ENCODE assay signal across 8 cellular contexts in the genomic region with DNA sequence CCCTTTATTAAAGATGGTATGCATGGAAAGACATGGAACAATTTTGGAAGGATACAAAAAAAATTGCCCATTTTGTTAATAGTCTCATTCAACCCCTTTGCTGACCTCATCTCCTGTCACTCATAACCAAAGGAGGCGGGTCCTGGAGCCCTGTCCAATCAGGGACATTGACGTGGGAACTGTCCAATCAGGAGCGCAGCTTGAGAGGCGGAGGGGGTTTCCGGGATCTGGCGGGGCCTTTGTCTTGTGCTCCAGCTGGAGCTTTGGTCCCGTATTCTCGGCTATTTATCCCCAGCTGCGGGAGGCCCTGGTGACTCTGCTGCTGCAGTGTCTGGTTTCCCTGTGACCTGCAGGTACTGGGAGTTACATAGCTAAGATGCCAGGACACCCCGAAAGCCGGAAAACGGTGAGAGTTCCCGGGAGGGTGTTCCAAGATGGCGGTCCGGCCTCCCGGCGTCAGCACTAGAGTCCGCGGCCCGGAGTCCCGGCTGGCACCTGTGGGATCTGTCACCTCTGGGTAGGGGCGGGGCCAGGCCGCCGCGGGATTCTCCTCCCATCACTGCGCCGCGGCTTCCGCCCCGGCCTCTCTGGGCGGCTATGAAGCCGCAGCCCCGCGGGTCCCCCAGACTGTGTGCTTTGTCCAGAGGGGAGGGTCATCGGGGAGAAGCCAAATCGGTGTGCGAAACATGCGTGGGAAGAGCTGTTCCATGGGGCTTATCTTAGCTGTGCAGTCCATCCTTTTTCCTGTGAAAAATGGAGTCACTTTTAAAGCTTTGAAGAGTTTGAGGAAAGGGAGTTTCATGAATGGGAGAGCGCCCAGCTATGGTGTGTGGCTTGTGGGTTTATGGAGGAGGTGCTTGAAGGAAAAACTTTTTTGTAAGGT. TPM values are rescaled to one million over a fixed set of nuclear protein-coding genes. Genes with fewer than 3 reads are reported as not detected.
A peak's percentile ranks its signal among the peaks of the same experiment; 100 is the strongest.
DNase-seq lines count a peak whose midpoint lies in the region; ATAC-seq and TF ChIP-seq lines count a peak whose summit lies in the region.

A gene (plus strand): TSS at position 238 of the 883 bp plus-strand sequence. CDS start 87,436 bp downstream, outside the sequence.

- H3K56ac ChIP-seq in H9 (ENCODE audit: insufficient read length, low read depth, low read length), result no peak within 1 kb of the TSS

- H3K9me3 Mint-ChIP-seq in H9 (peaks cover 8 to 20% of the 10 kb centered on the region in 2 experiments; a peak in 4 of 5 replicates), nephron (peaks cover 32% of the 10 kb centered on the region)

- peak within 1 kb of the TSS; percentile 99 for H3K18ac ChIP-seq in H9 (ENCODE audit: insufficient read length, low read depth, low read length)

- peaks cover 5% of the 10 kb centered on the region for H3K23me2 ChIP-seq in H9 (ENCODE audit: insufficient read length, low read depth, low read length, poor library complexity, severe bottlenecking)

- TF ChIP-seq CTCF in H9 (conservative IDR thresholded peaks at IDR 0.05), result no peak
- TF ChIP-seq CTCF in nephron (IDR thresholded peaks at IDR 0.05; ENCODE audit: unreplicated experiment in 3 of 3), result no peak

- H3K9me3 ChIP-seq in H9 (ENCODE audit: control insufficient read depth, low read depth, low read length), result no peaks in the 10 kb centered on the region

- peaks cover 16 to 30% of the 10 kb centered on the region in 2 experiments for H3K4me1 Mint-ChIP-seq in H9
- H3K4me1 Mint-ChIP-seq in nephron, result peaks cover 17% of the 10 kb centered on the region

- H3K79me2 ChIP-seq in H9 (ENCODE audit: insufficient read depth, low read length), result peaks cover 10% of the 10 kb centered on the region; the same call in 1 of the 2 replicates

- H3K14ac ChIP-seq in H9 (ENCODE audit: insufficient read depth, low read length), result peak within 1 kb of the TSS; percentile 99; the same call in 1 of the 2 replicates

- H3T11ph ChIP-seq in H9 (ENCODE audit: low read length), result peak within 1 kb of the TSS; percentile 91

- DNase-seq in ELR (ENCODE audit: low read depth) (peak; percentile 97), H9 (peak; percentile 94), M059J (ENCODE audit: low read depth) (peak; percentile 96), fibroblast of the conjunctiva (ENCODE audit: low read depth) (peak; percentile 86)
- DNase-seq in activated effector memory CD4-positive, alpha-beta T cell treated with anti-CD3 and anti-CD28 coated beads, Interleukin-2, amount 50 U/mL, for 16 hours, result peak; percentile 95
- peak; percentile 88 for DNase-seq in stimulated activated naive CD8-positive, alpha-beta T cell treated with anti-CD3 and anti-CD28 coated beads, Interleukin-15, Interleukin-2, amounts not matched to agents 100 U/mL and 50 U/mL, for 24 hours

- H3K27me3 ChIP-seq in H9 (ENCODE audit: insufficient read depth, low read length), result no peaks in the 10 kb centered on the region

- peak within 1 kb of the TSS; percentile 92 for H2AFZ ChIP-seq in H9 (ENCODE audit: low read length)

- H3K27ac Mint-ChIP-seq in H9 (peak within 1 kb of the TSS; percentile 99 to 100 (median 100)), nephron (peak within 1 kb of the TSS; percentile 95 to 100 (median 100))

- H3K9ac ChIP-seq in H9 (ENCODE audit: extremely low read depth, insufficient read length, low read length), result peak within 1 kb of the TSS; percentile 96

- H3K4ac ChIP-seq in H9 (ENCODE audit: low read depth, low read length), result no peak within 1 kb of the TSS; the same call in 1 of the 2 replicates

- H3K36me3 Mint-ChIP-seq in H9 (ENCODE audit: insufficient read depth in 1 of 3, low read depth in 3 of 3) (peaks cover 11 to 28% (median 12%) of the 10 kb centered on the region in 3 experiments; a peak in 6 of 7 replicates), nephron (ENCODE audit: low read depth) (peaks cover 49% of the 10 kb centered on the region)

- peak within 1 kb of the TSS; percentile 48 for H3K4me2 ChIP-seq in H9 (ENCODE audit: insufficient read depth, insufficient read length, low read length)

- H3K27me3 Mint-ChIP-seq in H9 (ENCODE audit: low read depth) (peaks cover 13% of the 10 kb centered on the region), nephron (ENCODE audit: low read depth) (peaks cover 5% of the 10 kb centered on the region)

- no CpG with 5 or more reads among the region's 39 CpGs for WGBS in H9 (ENCODE audit: extremely low coverage, insufficient read length, low lambda C conversion rate)

- H2AK5ac ChIP-seq in H9 (ENCODE audit: insufficient read length, low read length), result no peak within 1 kb of the TSS

- no peak within 1 kb of the TSS for H3K23ac ChIP-seq in H9 (ENCODE audit: insufficient read length, low read depth, low read length)

- H4K91ac ChIP-seq in H9 (ENCODE audit: insufficient read length, low read depth, low read length), result no peak within 1 kb of the TSS

- ATAC-seq in stimulated activated naive CD8-positive, alpha-beta T cell treated with anti-CD3 and anti-CD28 coated beads, Interleukin-15, Interleukin-2, amounts not matched to agents 100 U/mL and 50 U/mL, for 24 hours, result peak; percentile 95

- peak within 1 kb of the TSS; percentile 58 for H4K5ac ChIP-seq in H9 (ENCODE audit: insufficient read length, low read depth, low read length)

- peak; percentile 69 for TF ChIP-seq POLR2A in Raji (IDR thresholded peaks at IDR 0.05; ENCODE audit: insufficient read depth, low read depth, low read length)

- no peak within 1 kb of the TSS for H2BK15ac ChIP-seq in H9 (ENCODE audit: low read depth, low read length)

- peak within 1 kb of the TSS; percentile 91 for H3K27ac ChIP-seq in H9 (ENCODE audit: insufficient read length, low read depth, low read length)

- peaks cover 4% of the 10 kb centered on the region for H3K79me1 ChIP-seq in H9 (ENCODE audit: insufficient read depth, low read depth, low read length, poor library complexity, severe bottlenecking)

- H3K4me1 ChIP-seq in H9 (ENCODE audit: insufficient read depth, low read length), result no peaks in the 10 kb centered on the region; the same call in 1 of the 2 replicates

- no peak within 1 kb of the TSS for H2BK12ac ChIP-seq in H9 (ENCODE audit: insufficient read length, low read depth, low read length)

- no peaks in the 10 kb centered on the region for H4K20me1 ChIP-seq in H9 (ENCODE audit: control insufficient read depth, insufficient read depth, insufficient read length)

- no peak within 1 kb of the TSS for H2BK20ac ChIP-seq in H9 (ENCODE audit: low read depth, low read length, poor library complexity, severe bottlenecking)

- no peak within 1 kb of the TSS for H2BK120ac ChIP-seq in H9 (ENCODE audit: low read depth, low read length, poor library complexity, severe bottlenecking)

- H3K4me3 Mint-ChIP-seq in H9 (peak within 1 kb of the TSS; percentile 94), nephron (peak within 1 kb of the TSS; percentile 96 to 99 (median 98))

- peak within 1 kb of the TSS; percentile 31 for H4K8ac ChIP-seq in H9 (replicated peaks; ENCODE audit: insufficient read length, low read depth, low read length)

- H2BK5ac ChIP-seq in H9 (ENCODE audit: insufficient read length, low read length), result peak within 1 kb of the TSS; percentile 94

RNA-seq across cellular contexts. Expression of the gene that starts here (rescaled TPM):
- total RNA-seq in H9 (2021), result 24.4 and 25.3 TPM in 2 replicates
- total RNA-seq in M059J (2014; rRNA removed; shearing (Covaris generic)), result 2.0 and 4.1 TPM in 2 replicates

Comparison
In these comparisons a context has a peak if more than half of its experiments do, and no peak if none do; other contexts are left out.
1. Peak in every context shown above with its lines: DNase-seq, ATAC-seq and H3K27ac ChIP-seq.